ENCODE assay signal across 32 cellular contexts in the genomic region with DNA sequence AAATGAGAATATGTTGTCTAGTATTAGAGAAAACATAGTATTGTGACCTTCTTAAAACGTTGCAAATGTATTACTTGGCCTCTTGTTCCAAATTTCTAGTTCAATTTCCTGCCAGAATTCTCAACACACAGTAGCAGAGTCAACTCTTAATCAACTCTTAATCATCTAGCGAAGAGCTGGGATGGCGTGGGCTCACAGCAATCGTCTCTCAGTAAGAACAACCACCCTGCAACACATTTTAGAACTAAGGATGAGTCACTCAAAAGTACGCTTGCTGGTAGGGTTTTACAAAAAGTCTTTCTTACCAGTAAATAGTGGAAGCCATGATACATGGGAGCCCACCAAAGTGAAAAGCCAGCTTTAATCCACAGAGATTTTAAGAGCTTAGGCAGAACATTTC. TPM values are rescaled to one million over a fixed set of nuclear protein-coding genes. Genes with fewer than 3 reads are reported as not detected.
"Had no signal": no experiment of that assay in that cellular context is flagged by ENCODE, and none has a peak within 500 bp of the region (broad histone marks: within the 10 kb centered on the region; RNA-seq: fewer than 3 reads in every experiment).

No MANE protein-coding gene starts in this region.

- DNase-seq: activated CD4-positive, alpha-beta T cell treated with anti-CD3 and anti-CD28 coated beads for 1 hour; activated CD4-positive, alpha-beta T cell treated with anti-CD3 and anti-CD28 coated beads for 4 hours; activated CD4-positive, alpha-beta T cell treated with anti-CD3 and anti-CD28 coated beads, Interleukin-2, amount 50 U/mL, for 1 hour; activated CD4-positive, alpha-beta T cell treated with anti-CD3 and anti-CD28 coated beads, Interleukin-2, amount 50 U/mL, for 48 hours; activated CD8-positive, alpha-beta memory T cell treated with anti-CD3 and anti-CD28 coated beads, Interleukin-2, amount 10 ng/mL, durations not matched to agents 7 days and 5 days; activated CD8-positive, alpha-beta memory T cell treated with anti-CD3 and anti-CD28 coated beads, Interleukin-2, amount 50 U/mL, for 4 hours; activated CD8-positive, alpha-beta T cell treated with anti-CD3 and anti-CD28 coated beads, Interleukin-2, amount 10 ng/mL, durations not matched to agents 7 days and 5 days; activated effector memory CD4-positive, alpha-beta T cell treated with anti-CD3 and anti-CD28 coated beads, Interleukin-2, amount 50 U/mL, for 16 hours; activated naive CD4-positive, alpha-beta T cell treated with anti-CD3 and anti-CD28 coated beads for 36 hours; activated naive CD8-positive, alpha-beta T cell treated with anti-CD3 and anti-CD28 coated beads for 36 hours; activated naive CD8-positive, alpha-beta T cell treated with anti-CD3 and anti-CD28 coated beads, Interleukin-2, amount 50 U/mL, for 24 hours; activated T-cell treated with anti-CD3 and anti-CD28 coated beads, Interleukin-2, amount 50 U/mL, for 1 hour; activated T-cell treated with anti-CD3 and anti-CD28 coated beads, Interleukin-2, amount 50 U/mL, for 48 hours; adrenal gland; aorta; body of pancreas; cortex of kidney; dermis blood vessel endothelial cell; effector CD4-positive, alpha-beta T cell; esophagus squamous epithelium; foreskin fibroblast; heart left ventricle; T-helper 2 cell had no signal

- ATAC-seq: activated CD8-positive, alpha-beta memory T cell treated with anti-CD3 and anti-CD28 coated beads, Interleukin-2, amount 10 ng/mL, durations not matched to agents 7 days and 5 days; activated CD8-positive, alpha-beta T cell treated with anti-CD3 and anti-CD28 coated beads, Interleukin-2, amount 10 ng/mL, durations not matched to agents 7 days and 5 days; activated naive CD8-positive, alpha-beta T cell treated with anti-CD3 and anti-CD28 coated beads, Interleukin-2, amount 50 U/mL, for 24 hours; body of pancreas; heart left ventricle; WTC11 had no signal

RNA-seq across cellular contexts. Expression of gene GPR6, which starts 24.6 kb away (rescaled TPM):
- total RNA-seq: activated CD8-positive, alpha-beta memory T cell treated with anti-CD3 and anti-CD28 coated beads for 36 hours; activated CD8-positive, alpha-beta memory T cell treated with anti-CD3 and anti-CD28 coated beads, Interleukin-2, amount 10 ng/mL, durations not matched to agents 7 days and 5 days; activated CD8-positive, alpha-beta T cell treated with anti-CD3 and anti-CD28 coated beads, Interleukin-2, amount 10 ng/mL, durations not matched to agents 7 days and 5 days; activated naive CD4-positive, alpha-beta T cell treated with anti-CD3 and anti-CD28 coated beads for 36 hours; activated naive CD8-positive, alpha-beta T cell treated with anti-CD3 and anti-CD28 coated beads for 36 hours; activated T-helper 1 cell treated with anti-CD3 and anti-CD28 coated beads, Interleukin-12 subunit alpha, Interleukin-12 subunit beta, Interleukin-2, Interleukin-4 antibody, amounts not matched to agents 30 ng/mL and 10 ng/mL and 1 ng/mL, durations not matched to agents 14 hours and 24 hours and 36 hours; activated T-helper 2 cell treated with anti-CD3 and anti-CD28 coated beads, Interferon-gamma antibody, Interleukin-2, Interleukin-4, amounts not matched to agents 10 μg/mL and 5 μg/mL and 100 μg/mL, durations not matched to agents 14 hours and 24 hours and 36 hours; adrenal gland; aorta; body of pancreas; chondrocyte; dermis blood vessel endothelial cell; endothelial cell of umbilical vein; esophagus squamous epithelium; fibroblast of lung; heart left ventricle; T-helper 1 cell treated with Interleukin-12 subunit alpha and Interleukin-12 subunit beta and Interleukin-4 antibody, amounts not matched to agents 30 ng/mL and 1 ng/mL, for 36 hours had no signal
- polyA plus RNA-seq: adrenal gland, aorta, endothelial cell of umbilical vein, esophagus, fibroblast of lung, heart left ventricle had no signal
